In the genomic region with DNA sequence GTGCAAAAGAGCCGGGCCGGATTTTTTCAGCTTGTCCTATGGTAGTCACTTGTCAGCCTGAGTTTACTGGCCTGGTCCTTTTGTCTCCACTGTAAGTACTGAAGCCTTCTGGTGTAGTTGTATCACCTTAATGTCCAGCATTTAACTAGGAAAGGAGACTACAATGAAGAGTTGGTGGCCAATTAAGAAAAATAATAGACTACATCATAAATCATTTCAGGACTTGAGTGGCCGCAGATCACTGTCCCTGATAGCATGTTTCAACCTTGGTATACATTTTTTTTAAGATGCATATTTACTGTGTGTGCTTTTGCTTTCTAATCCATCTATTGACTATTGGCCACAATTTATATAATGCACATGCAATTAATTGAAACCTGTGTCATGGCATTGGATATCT, we compare ENCODE assay signal across 1 cellular context.
TF ChIP-seq lines count a peak whose summit lies in the region.

No MANE protein-coding gene starts in this region.

TF ChIP-seq in HepG2, 621 proteins besides CTCF, POLR2A, EP300 and RAD21 (continued from another document):
- TF ChIP-seq ZNF318 (CRISPR knock-in tag; IDR thresholded peaks at IDR 0.05) = no peak
- TF ChIP-seq, protein P1, sequence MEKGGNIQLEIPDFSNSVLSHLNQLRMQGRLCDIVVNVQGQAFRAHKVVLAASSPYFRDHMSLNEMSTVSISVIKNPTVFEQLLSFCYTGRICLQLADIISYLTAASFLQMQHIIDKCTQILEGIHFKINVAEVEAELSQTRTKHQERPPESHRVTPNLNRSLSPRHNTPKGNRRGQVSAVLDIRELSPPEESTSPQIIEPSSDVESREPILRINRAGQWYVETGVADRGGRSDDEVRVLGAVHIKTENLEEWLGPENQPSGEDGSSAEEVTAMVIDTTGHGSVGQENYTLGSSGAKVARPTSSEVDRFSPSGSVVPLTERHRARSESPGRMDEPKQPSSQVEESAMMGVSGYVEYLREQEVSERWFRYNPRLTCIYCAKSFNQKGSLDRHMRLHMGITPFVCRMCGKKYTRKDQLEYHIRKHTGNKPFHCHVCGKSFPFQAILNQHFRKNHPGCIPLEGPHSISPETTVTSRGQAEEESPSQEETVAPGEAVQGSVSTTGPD (CRISPR knock-in tag; IDR thresholded peaks at IDR 0.05) = no peak
- TF ChIP-seq YEATS4 (CRISPR knock-in tag; IDR thresholded peaks at IDR 0.05; ENCODE audit: borderline replicate concordance) = no peak
- TF ChIP-seq ZNF276 (CRISPR knock-in tag; IDR thresholded peaks at IDR 0.05; ENCODE audit: low read depth) = no peak
- TF ChIP-seq NAIF1 (CRISPR knock-in tag; IDR thresholded peaks at IDR 0.05; ENCODE audit: borderline replicate concordance) = no peak
- TF ChIP-seq HOXA9 (CRISPR knock-in tag; IDR thresholded peaks at IDR 0.05; ENCODE audit: borderline replicate concordance) = no peak
- no peak for TF ChIP-seq ZNF558 (CRISPR knock-in tag; IDR thresholded peaks at IDR 0.05; ENCODE audit: borderline replicate concordance)
- no peak for TF ChIP-seq ZNF766 (CRISPR knock-in tag; IDR thresholded peaks at IDR 0.05; ENCODE audit: borderline replicate concordance)
- TF ChIP-seq TAF15 (IDR thresholded peaks at IDR 0.05; ENCODE audit: low read depth, low read length, poor library complexity, severe bottlenecking) = no peak
- TF ChIP-seq, protein P2, sequence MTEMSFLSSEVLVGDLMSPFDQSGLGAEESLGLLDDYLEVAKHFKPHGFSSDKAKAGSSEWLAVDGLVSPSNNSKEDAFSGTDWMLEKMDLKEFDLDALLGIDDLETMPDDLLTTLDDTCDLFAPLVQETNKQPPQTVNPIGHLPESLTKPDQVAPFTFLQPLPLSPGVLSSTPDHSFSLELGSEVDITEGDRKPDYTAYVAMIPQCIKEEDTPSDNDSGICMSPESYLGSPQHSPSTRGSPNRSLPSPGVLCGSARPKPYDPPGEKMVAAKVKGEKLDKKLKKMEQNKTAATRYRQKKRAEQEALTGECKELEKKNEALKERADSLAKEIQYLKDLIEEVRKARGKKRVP (CRISPR knock-in tag; IDR thresholded peaks at IDR 0.05) = no peak
- no peak for TF ChIP-seq ZFP62 (CRISPR knock-in tag; IDR thresholded peaks at IDR 0.05)
- TF ChIP-seq, protein P3, sequence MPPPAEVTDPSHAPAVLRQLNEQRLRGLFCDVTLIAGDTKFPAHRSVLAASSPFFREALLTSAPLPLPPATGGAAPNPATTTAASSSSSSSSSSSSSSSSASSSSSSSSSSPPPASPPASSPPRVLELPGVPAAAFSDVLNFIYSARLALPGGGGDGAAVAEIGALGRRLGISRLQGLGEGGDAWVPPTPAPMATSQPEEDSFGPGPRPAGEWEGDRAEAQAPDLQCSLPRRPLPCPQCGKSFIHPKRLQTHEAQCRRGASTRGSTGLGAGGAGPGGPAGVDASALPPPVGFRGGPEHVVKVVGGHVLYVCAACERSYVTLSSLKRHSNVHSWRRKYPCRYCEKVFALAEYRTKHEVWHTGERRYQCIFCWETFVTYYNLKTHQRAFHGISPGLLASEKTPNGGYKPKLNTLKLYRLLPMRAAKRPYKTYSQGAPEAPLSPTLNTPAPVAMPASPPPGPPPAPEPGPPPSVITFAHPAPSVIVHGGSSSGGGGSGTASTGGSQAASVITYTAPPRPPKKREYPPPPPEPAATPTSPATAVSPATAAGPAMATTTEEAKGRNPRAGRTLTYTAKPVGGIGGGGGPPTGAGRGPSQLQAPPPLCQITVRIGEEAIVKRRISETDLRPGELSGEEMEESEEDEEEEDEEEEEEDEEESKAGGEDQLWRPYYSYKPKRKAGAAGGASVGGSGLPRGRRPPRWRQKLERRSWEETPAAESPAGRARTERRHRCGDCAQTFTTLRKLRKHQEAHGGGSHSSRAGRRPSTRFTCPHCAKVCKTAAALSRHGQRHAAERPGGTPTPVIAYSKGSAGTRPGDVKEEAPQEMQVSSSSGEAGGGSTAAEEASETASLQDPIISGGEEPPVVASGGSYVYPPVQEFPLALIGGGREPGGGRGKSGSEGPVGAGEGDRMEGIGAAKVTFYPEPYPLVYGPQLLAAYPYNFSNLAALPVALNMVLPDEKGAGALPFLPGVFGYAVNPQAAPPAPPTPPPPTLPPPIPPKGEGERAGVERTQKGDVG (CRISPR knock-in tag; IDR thresholded peaks at IDR 0.05; ENCODE audit: borderline replicate concordance) = no peak
- no peak for TF ChIP-seq ZNF546 (CRISPR knock-in tag; conservative IDR thresholded peaks at IDR 0.05)
- no peak for TF ChIP-seq GTF2F1 (IDR thresholded peaks at IDR 0.05; ENCODE audit: low read length)
- no peak for TF ChIP-seq RFX3 (CRISPR knock-in tag; IDR thresholded peaks at IDR 0.05)
